10 cellular contexts compared by ENCODE assay signal in genomic region chr9:215631-216155, GRCh38. TPM values are rescaled to one million over a fixed set of nuclear protein-coding genes. Genes with fewer than 3 reads are reported as not detected.
DNase-seq lines count a peak whose midpoint lies in the region; ATAC-seq and TF ChIP-seq lines count a peak whose summit lies in the region.
"Had no signal": no experiment of that assay in that cellular context is flagged by ENCODE, and none has a peak within 500 bp of the region (broad histone marks: within the 10 kb centered on the region; RNA-seq: fewer than 3 reads in every experiment).

No MANE protein-coding gene starts in this region.

- H3K9me3 ChIP-seq in liver (ENCODE audit: control insufficient read depth in 4 of 4, low read length in 3 of 4) (no peaks in the 10 kb centered on the region), suprapubic skin (no peaks in the 10 kb centered on the region)

- H3K9me3 Mint-ChIP-seq in activated CD4-positive, alpha-beta T cell treated with anti-CD3 and anti-CD28 coated beads, Interleukin-2, amount 10 ng/mL, durations not matched to agents 7 days and 5 days = no peaks in the 10 kb centered on the region

- peaks cover 2% of the 10 kb centered on the region for H3K27me3 Mint-ChIP-seq in activated CD4-positive, alpha-beta T cell treated with anti-CD3 and anti-CD28 coated beads, Interleukin-2, amount 10 ng/mL, durations not matched to agents 7 days and 5 days

- WGBS in adipose tissue, 3 donors = 49 to 65% (median 52%) methylated on average over 6 of the region's 6 CpGs
- WGBS in liver = 25% methylated on average over 6 of the region's 6 CpGs
- 60% methylated on average over 6 of the region's 6 CpGs for WGBS in suprapubic skin

- no peak for TF ChIP-seq CTCF in liver (IDR thresholded peaks at IDR 0.05; ENCODE audit: low read depth, low read length, missing input control)
- no peak for TF ChIP-seq CTCF in suprapubic skin (IDR thresholded peaks at IDR 0.05)

- TF ChIP-seq EP300 in suprapubic skin (IDR thresholded peaks at IDR 0.05) = no peak

- CTCF ChIA-PET in activated CD4-positive, alpha-beta T cell treated with anti-CD3 and anti-CD28 coated beads, Interleukin-2, amount 10 ng/mL, durations not matched to agents 7 days and 5 days (lab: Charles Lee) = interaction anchor here (0.7 to 3.0 kb wide), 10 partner anchors 8 to 82 kb away, joined by 3 to 15 read pairs (median 10); no protein-coding TSS in a partner anchor
- CTCF ChIA-PET in HEK293T (lab: Yijun Ruan, JAX) = no interaction called here

- no peaks in the 10 kb centered on the region for H3K36me3 ChIP-seq in liver (ENCODE audit: control insufficient read depth in 4 of 4, insufficient read depth in 3 of 4, low read depth in 1 of 4, low read length in 3 of 4)
- no peaks in the 10 kb centered on the region for H3K36me3 ChIP-seq in suprapubic skin

- peaks cover 22% of the 10 kb centered on the region for H3K36me3 Mint-ChIP-seq in activated CD4-positive, alpha-beta T cell treated with anti-CD3 and anti-CD28 coated beads, Interleukin-2, amount 10 ng/mL, durations not matched to agents 7 days and 5 days (ENCODE audit: low read depth)

- peaks cover 0 to 5% (median 0%) of the 10 kb centered on the region in 4 donors for H3K27me3 ChIP-seq in liver (ENCODE audit: control insufficient read depth in 4 of 4, insufficient read depth in 4 of 4, low read length in 3 of 4)
- peaks cover 15% of the 10 kb centered on the region for H3K27me3 ChIP-seq in suprapubic skin

- TF ChIP-seq POLR2A in suprapubic skin (IDR thresholded peaks at IDR 0.05) = no peak

- DNase-seq in activated CD4-positive, alpha-beta T cell treated with anti-CD3 and anti-CD28 coated beads, Interleukin-2, amount 10 ng/mL, durations not matched to agents 7 days and 5 days = no peak
- DNase-seq in activated CD4-positive, alpha-beta T cell treated with anti-CD3 and anti-CD28 coated beads, Interleukin-2, amount 50 U/mL, for 48 hours = no peak
- DNase-seq in suprapubic skin (ENCODE audit: low spot score in 2 of 2) (no peak), HEK293T (ENCODE audit: extremely low spot score) (no peak), glomerular visceral epithelial cell (ENCODE audit: extremely low spot score) (no peak)
- DNase-seq: cortex of kidney, SW 1271 had no signal

- peaks cover 35% of the 10 kb centered on the region for H3K4me1 Mint-ChIP-seq in activated CD4-positive, alpha-beta T cell treated with anti-CD3 and anti-CD28 coated beads, Interleukin-2, amount 10 ng/mL, durations not matched to agents 7 days and 5 days

- no peak for TF ChIP-seq RAD21 in liver (IDR thresholded peaks at IDR 0.05)

- POLR2A ChIA-PET in activated CD4-positive, alpha-beta T cell treated with anti-CD3 and anti-CD28 coated beads, Interleukin-2, amount 10 ng/mL, durations not matched to agents 7 days and 5 days (lab: Charles Lee) = interaction anchor here (1.9 kb wide), 1 partner anchor 57 kb away, joined by 11 read pairs; no protein-coding TSS in a partner anchor
- POLR2A ChIA-PET in HEK293T (lab: Yijun Ruan, JAX) = interaction anchor here (1.0 kb wide), 1 partner anchor 13 kb away, joined by 3 read pairs; no protein-coding TSS in a partner anchor

- H3K27ac ChIP-seq in adipose tissue (ENCODE audit: low read depth, low read length) (peak overlapping the region; percentile 76), liver (ENCODE audit: low read depth in 1 of 2, low read length in 2 of 2) (peak overlapping the region; percentile 67 to 80), suprapubic skin (peak overlapping the region; percentile 79)

- H3K4me1 ChIP-seq in liver (ENCODE audit: control insufficient read depth in 4 of 4, insufficient read depth in 4 of 4, low read length in 3 of 4) (peaks cover 0 to 10% (median 4%) of the 10 kb centered on the region in 4 donors), suprapubic skin (peaks cover 30% of the 10 kb centered on the region)

- peak overlapping the region; percentile 89 for H3K27ac Mint-ChIP-seq in activated CD4-positive, alpha-beta T cell treated with anti-CD3 and anti-CD28 coated beads, Interleukin-2, amount 10 ng/mL, durations not matched to agents 7 days and 5 days

- peak overlapping the region in 2 of 3 donors; percentile 15 to 77 for H3K4me3 ChIP-seq in liver (ENCODE audit: low read depth in 1 of 3, low read length in 3 of 3)
- H3K4me3 ChIP-seq in suprapubic skin = peak overlapping the region; percentile 71

- H3K4me3 Mint-ChIP-seq in activated CD4-positive, alpha-beta T cell treated with anti-CD3 and anti-CD28 coated beads, Interleukin-2, amount 10 ng/mL, durations not matched to agents 7 days and 5 days = peak overlapping the region; percentile 84

- peak overlapping the region; percentile 7 to 44 for H3K9ac ChIP-seq in liver (ENCODE audit: low read depth in 1 of 2, low read length in 2 of 2)

- ATAC-seq in GM18502 (IDR thresholded peaks at IDR 0.05; ENCODE audit: poor library complexity, unreplicated experiment) = no peak

TF ChIP-seq in liver, 16 proteins besides CTCF, POLR2A, EP300 and RAD21 (continues in another document):
- TF ChIP-seq JUND (IDR thresholded peaks at IDR 0.05) (no peak), HNF4A (conservative IDR thresholded peaks at IDR 0.05) (no peak), GABPA (IDR thresholded peaks at IDR 0.05 in 1 of 2, conservative IDR thresholded peaks at IDR 0.05 in 1 of 2) (no peak), FOXA2 (IDR thresholded peaks at IDR 0.05) (no peak), HNF4G (IDR thresholded peaks at IDR 0.05) (no peak), RXRA (IDR thresholded peaks at IDR 0.05) (no peak), NR2F2 (IDR thresholded peaks at IDR 0.05) (no peak), EGR1 (IDR thresholded peaks at IDR 0.05; ENCODE audit: low read depth in 2 of 2) (no peak)

TF ChIP-seq in HEK293T, 16 proteins besides CTCF, POLR2A, EP300 and RAD21:
- TF ChIP-seq BHLHE40 (IDR thresholded peaks at IDR 0.05; ENCODE audit: borderline replicate concordance) = no peak
- TF ChIP-seq FOXA1 (IDR thresholded peaks at IDR 0.05) = no peak
- no peak for TF ChIP-seq ELF4 (IDR thresholded peaks at IDR 0.05)
- TF ChIP-seq TARDBP (IDR thresholded peaks at IDR 0.05) = no peak
- TF ChIP-seq ARNT (IDR thresholded peaks at IDR 0.05) = no peak

RNA-seq across cellular contexts. Expression of gene DOCK8, which starts 1.0 kb away (rescaled TPM):
- 100 to 1,000 TPM; 270 to 283 TPM for total RNA-seq in activated CD4-positive, alpha-beta T cell treated with anti-CD3 and anti-CD28 coated beads, Interleukin-2, amount 10 ng/mL, durations not matched to agents 7 days and 5 days
- polyA plus RNA-seq in adipose tissue (10 to 100 TPM in 1 of 3 donors, 1 to 10 TPM in 2; 2.4 to 12.4 (median 6.9) TPM), liver (1 to 10 TPM; 3.8 to 4.2 TPM)
- total RNA-seq in liver (10 to 100 TPM; 10.6 to 22.6 TPM), suprapubic skin (10 to 100 TPM in 2 of 4 donors, 1 to 10 TPM in 2; 4.1 to 13.3 (median 10.3) TPM)

RNA-seq across cellular contexts. Expression of gene ZNG1A, which starts 36.8 kb away (rescaled TPM):
- 10 to 100 TPM; 33.3 to 39.5 TPM for total RNA-seq in activated CD4-positive, alpha-beta T cell treated with anti-CD3 and anti-CD28 coated beads, Interleukin-2, amount 10 ng/mL, durations not matched to agents 7 days and 5 days
- polyA plus RNA-seq in adipose tissue = 10 to 100 TPM; 21.5 to 24.3 (median 23.6) TPM
- total RNA-seq in liver = 10 to 100 TPM; 11.1 to 29.1 TPM
- 10 to 100 TPM; 12.5 to 46.8 TPM for polyA plus RNA-seq in liver
- 10 to 100 TPM; 27.4 to 48.7 (median 33.0) TPM for total RNA-seq in suprapubic skin

Comparison
In these comparisons a context has a peak if more than half of its experiments do, and no peak if none do; other contexts are left out.
1. RNA of gene DOCK8, which starts 1.0 kb away (total RNA-seq): 270 to 283 TPM in activated CD4-positive, alpha-beta T cell treated with anti-CD3 and anti-CD28 coated beads, Interleukin-2, amount 10 ng/mL, durations not matched to agents 7 days and 5 days; 10.6 to 22.6 TPM in liver and 4.1 to 13.3 TPM in suprapubic skin; every median in the first group is over 10 times any median in the second.
2. Peak in every context shown above with its lines, with median percentiles within 50 percentile points of each other: H3K27ac ChIP-seq.